Comparison of ENCODE assay signal across 14 cellular contexts in the genomic region with DNA sequence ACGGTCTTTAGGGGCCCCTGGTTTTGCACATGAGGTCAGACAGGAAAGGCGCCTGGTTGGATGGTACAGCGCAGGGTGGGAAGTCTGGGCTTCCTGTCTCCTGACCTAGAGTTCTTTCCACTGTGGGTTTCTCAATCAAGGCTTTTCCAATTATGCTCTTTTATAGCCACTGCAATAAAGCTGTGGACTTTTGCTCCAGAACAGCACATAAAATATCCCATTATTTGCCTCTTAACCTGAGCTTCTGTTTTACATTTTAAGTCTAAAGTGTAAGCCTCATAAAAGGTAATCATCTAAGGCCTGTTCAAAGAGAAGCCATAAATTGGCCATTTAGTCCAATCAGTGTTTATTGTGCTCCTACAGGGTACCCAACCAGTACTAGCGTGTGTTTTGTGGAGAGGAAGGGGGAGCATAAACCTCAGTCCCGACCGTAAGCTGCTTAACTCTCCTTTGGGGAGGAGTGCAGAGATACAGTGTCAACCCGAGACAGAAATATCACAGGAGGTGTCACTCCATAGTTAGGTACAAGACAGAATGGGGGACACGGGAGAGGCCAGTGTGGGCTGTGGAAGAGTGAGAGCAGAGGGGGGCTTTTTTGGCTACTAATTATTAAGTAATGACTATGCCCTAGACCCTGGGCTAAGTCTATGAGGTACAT.
"Had no signal": no experiment of that assay in that cellular context is flagged by ENCODE, and none has a peak within 500 bp of the region (broad histone marks: within the 10 kb centered on the region; RNA-seq: fewer than 3 reads in every experiment).

No MANE protein-coding gene starts in this region.

- DNase-seq: activated CD4-positive, alpha-beta T cell treated with anti-CD3 and anti-CD28 coated beads for 36 hours; activated CD4-positive, alpha-beta T cell treated with anti-CD3 and anti-CD28 coated beads, Interleukin-2, amount 50 U/mL, for 48 hours; activated naive CD8-positive, alpha-beta T cell treated with anti-CD3 and anti-CD28 coated beads for 36 hours; foreskin melanocyte; kidney; left ventricle myocardium superior; naive B cell; stimulated activated CD4-positive, alpha-beta T cell treated with anti-CD3 and anti-CD28 coated beads, Interleukin-2, amount 100 ng/mL, for 24 hours; stimulated activated naive CD8-positive, alpha-beta T cell treated with anti-CD3 and anti-CD28 coated beads, Interleukin-15, Interleukin-2, amounts not matched to agents 100 U/mL and 50 U/mL, for 24 hours; tibial artery had no signal

- H3K27ac ChIP-seq: cardiac muscle cell, prostate gland, right atrium auricular region, tibial artery, vagina had no signal

- H3K9me3 ChIP-seq: prostate gland, right atrium auricular region, tibial artery, vagina had no signal

- H3K4me1 ChIP-seq: prostate gland had no signal

- H3K4me3 ChIP-seq: cardiac muscle cell, prostate gland, right atrium auricular region, tibial artery, vagina had no signal

- H3K36me3 ChIP-seq: cardiac muscle cell, prostate gland, right atrium auricular region, tibial artery, vagina had no signal
